ENCODE assay signal across 8 cellular contexts in genomic region chr22:19178065-19178658, GRCh38. TPM values are rescaled to one million over a fixed set of nuclear protein-coding genes. Genes with fewer than 3 reads are reported as not detected.
A peak's percentile ranks its signal among the peaks of the same experiment; 100 is the strongest.
DNase-seq lines count a peak whose midpoint lies in the region; ATAC-seq and TF ChIP-seq lines count a peak whose summit lies in the region.

No MANE protein-coding gene starts in this region.

- H3K27ac Mint-ChIP-seq in T-helper 17 cell = no peak overlapping the region
- H3K27ac Mint-ChIP-seq in chondrocyte (ENCODE audit: unreplicated experiment) = no peak overlapping the region
- H3K27ac Mint-ChIP-seq in stimulated activated effector memory CD8-positive, alpha-beta T cell treated with anti-CD3 and anti-CD28 coated beads, Interleukin-12 subunit alpha, Interleukin-12 subunit beta, amount 100 ng/mL, for 72 hours = no peak overlapping the region

- TF ChIP-seq CTCF in chondrocyte (IDR thresholded peaks at IDR 0.05) (peak; percentile 15), left lung (IDR thresholded peaks at IDR 0.05) (no peak)

- H3K9ac ChIP-seq in BLaER1 = peak overlapping the region; percentile 98

- ATAC-seq in GM19043 (IDR thresholded peaks at IDR 0.05; ENCODE audit: low read depth, unreplicated experiment) (peak; percentile 18), HG03280 (IDR thresholded peaks at IDR 0.05; ENCODE audit: unreplicated experiment) (peak; percentile 32), T-helper 17 cell (peak; percentile 70), left lung (peak; percentile 7)
- peak; percentile 60 for ATAC-seq in stimulated activated effector memory CD8-positive, alpha-beta T cell treated with anti-CD3 and anti-CD28 coated beads, Interleukin-12 subunit alpha, Interleukin-12 subunit beta, amount 100 ng/mL, for 72 hours

- DNase-seq in T-helper 17 cell = peak in 2 of 3 donors; percentile 64
- peak; percentile 85 for DNase-seq in chondrocyte (ENCODE audit: low spot score)
- DNase-seq in left lung = peak; percentile 60 to 89
- DNase-seq in stimulated activated effector memory CD8-positive, alpha-beta T cell treated with anti-CD3 and anti-CD28 coated beads, Interleukin-12 subunit alpha, Interleukin-12 subunit beta, amount 100 ng/mL, for 72 hours (ENCODE audit: low spot score in 2 of 2) = peak in 1 of 2 donors; percentile 52
- DNase-seq in HPDE6-E6E7 (ENCODE audit: extremely low spot score) = no peak

- H3K4me1 Mint-ChIP-seq in T-helper 17 cell (peaks cover 22% of the 10 kb centered on the region), chondrocyte (ENCODE audit: low read depth) (peaks cover 45% of the 10 kb centered on the region)
- peaks cover 43% of the 10 kb centered on the region for H3K4me1 Mint-ChIP-seq in stimulated activated effector memory CD8-positive, alpha-beta T cell treated with anti-CD3 and anti-CD28 coated beads, Interleukin-12 subunit alpha, Interleukin-12 subunit beta, amount 100 ng/mL, for 72 hours

- H3K27ac ChIP-seq in BLaER1 (peak overlapping the region; percentile 97), left lung (peak overlapping the region; percentile 75 to 81)

- peaks cover 65% of the 10 kb centered on the region for H4K20me1 ChIP-seq in BLaER1

- H3K27me3 Mint-ChIP-seq in T-helper 17 cell = no peaks in the 10 kb centered on the region
- no peaks in the 10 kb centered on the region for H3K27me3 Mint-ChIP-seq in chondrocyte (ENCODE audit: low read depth)

- H3K36me3 ChIP-seq in BLaER1 = peaks cover 16% of the 10 kb centered on the region
- H3K36me3 ChIP-seq in left lung = peaks cover 0 to 10% of the 10 kb centered on the region in 2 donors

- no peaks in the 10 kb centered on the region for H3K9me3 Mint-ChIP-seq in chondrocyte (ENCODE audit: low read depth)
- H3K9me3 Mint-ChIP-seq in stimulated activated effector memory CD8-positive, alpha-beta T cell treated with anti-CD3 and anti-CD28 coated beads, Interleukin-12 subunit alpha, Interleukin-12 subunit beta, amount 100 ng/mL, for 72 hours = no peaks in the 10 kb centered on the region

- H3K27me3 ChIP-seq in BLaER1 = no peaks in the 10 kb centered on the region
- H3K27me3 ChIP-seq in left lung = no peaks in the 10 kb centered on the region

- H3K36me3 Mint-ChIP-seq in T-helper 17 cell (ENCODE audit: low read depth) = no peaks in the 10 kb centered on the region
- H3K36me3 Mint-ChIP-seq in chondrocyte (ENCODE audit: low read depth) = peaks cover 1% of the 10 kb centered on the region
- peaks cover 5% of the 10 kb centered on the region for H3K36me3 Mint-ChIP-seq in stimulated activated effector memory CD8-positive, alpha-beta T cell treated with anti-CD3 and anti-CD28 coated beads, Interleukin-12 subunit alpha, Interleukin-12 subunit beta, amount 100 ng/mL, for 72 hours

- H3K4me3 Mint-ChIP-seq in T-helper 17 cell (peak overlapping the region; percentile 76), chondrocyte (ENCODE audit: unreplicated experiment) (peak overlapping the region; percentile 72)
- H3K4me3 Mint-ChIP-seq in stimulated activated effector memory CD8-positive, alpha-beta T cell treated with anti-CD3 and anti-CD28 coated beads, Interleukin-12 subunit alpha, Interleukin-12 subunit beta, amount 100 ng/mL, for 72 hours = peak overlapping the region; percentile 66

- H3K4me3 ChIP-seq in BLaER1 = peak overlapping the region; percentile 97
- H3K4me3 ChIP-seq in left lung = peak overlapping the region; percentile 84 to 91

- peak overlapping the region; percentile 99 for H3K4me2 ChIP-seq in BLaER1

- H3K4me1 ChIP-seq in BLaER1 = peaks cover 73% of the 10 kb centered on the region
- H3K4me1 ChIP-seq in left lung = peaks cover 6 to 59% of the 10 kb centered on the region in 2 donors

- H3K9me3 ChIP-seq in BLaER1 (no peaks in the 10 kb centered on the region), T-helper 17 cell (ENCODE audit: control insufficient read depth, low read length, poor library complexity, severe bottlenecking) (no peaks in the 10 kb centered on the region), left lung (no peaks in the 10 kb centered on the region)

- intact Hi-C loops in left lung (cut with DNase I) = no loop called here

RNA-seq across cellular contexts. Expression of gene SLC25A1, which starts 0.4 kb away (rescaled TPM):
- 10 to 100 TPM; 18.4 to 21.3 TPM for total RNA-seq in T-helper 17 cell
- total RNA-seq in chondrocyte = 101 to 111 TPM (median 107 TPM) in 3 replicates
- 10 to 100 TPM; 80.7 to 99.3 TPM for total RNA-seq in left lung

RNA-seq across cellular contexts. Expression of gene GSC2, which starts 28.1 kb away (rescaled TPM):
- total RNA-seq in T-helper 17 cell (not detected), chondrocyte (not detected in 3 replicates), left lung (not detected)

RNA-seq across cellular contexts. Expression of gene ESS2, which starts 33.7 kb away (rescaled TPM):
- 10 to 100 TPM; 34.7 to 46.5 TPM for total RNA-seq in T-helper 17 cell
- 17.8 to 18.3 TPM (median 18.3 TPM) in 3 replicates for total RNA-seq in chondrocyte
- total RNA-seq in left lung = 10 to 100 TPM; 11.9 to 12.4 TPM

RNA-seq across cellular contexts. Expression of gene TSSK2, which starts 47.1 kb away (rescaled TPM):
- total RNA-seq in T-helper 17 cell = under 1 TPM; 0.20 to 0.29 TPM
- not detected in 3 replicates for total RNA-seq in chondrocyte
- total RNA-seq in left lung = not detected

RNA-seq across cellular contexts. Expression of gene DGCR2, which starts 56.0 kb away (rescaled TPM):
- 10 to 100 TPM; 37.7 TPM for total RNA-seq in T-helper 17 cell
- total RNA-seq in chondrocyte = 44.4 to 55.6 TPM (median 45.8 TPM) in 3 replicates
- 10 to 100 TPM; 59.9 to 87.0 TPM for total RNA-seq in left lung

Comparison
In these comparisons a context has a peak if more than half of its experiments do, and no peak if none do; other contexts are left out.
1. ATAC-seq: peak in every context shown above with its lines; median percentile 70 in T-helper 17 cell; 60 in stimulated activated effector memory CD8-positive, alpha-beta T cell treated with anti-CD3 and anti-CD28 coated beads, Interleukin-12 subunit alpha, Interleukin-12 subunit beta, amount 100 ng/mL, for 72 hours; 32 in HG03280; 18 in GM19043; 7 in left lung.